ENCODE assay signal across 8 cellular contexts in genomic region chr2:195486987-195487644, GRCh38.
DNase-seq lines count a peak whose midpoint lies in the region; ATAC-seq, FAIRE-seq and TF ChIP-seq lines count a peak whose summit lies in the region.

No MANE protein-coding gene starts in this region.

- H4K20me1 ChIP-seq in KMS-11 (ENCODE audit: insufficient read depth) = no peaks in the 10 kb centered on the region

- H3K4me3 ChIP-seq in KMS-11 (IDR thresholded peaks at IDR 0.05; ENCODE audit: insufficient read depth, low read depth, low read length) (no peak overlapping the region), small intestine (ENCODE audit: low read depth in 1 of 2, low read length in 2 of 2) (no peak overlapping the region)

- H3K4me3 Mint-ChIP-seq in activated T-helper 17 cell treated with anti-CD3 and anti-CD28 coated beads, Interleukin-2, amount 50 U/mL, for 72 hours = peak overlapping the region; percentile 24

- H3K4me1 Mint-ChIP-seq in activated T-helper 17 cell treated with anti-CD3 and anti-CD28 coated beads, Interleukin-2, amount 50 U/mL, for 72 hours = no peaks in the 10 kb centered on the region

- in situ Hi-C loops in GM13976 (cut with MboI; ENCODE audit: low sequenced_read_pairs, unreplicated experiment) = no loop called here

- H3K36me3 ChIP-seq in KMS-11 (ENCODE audit: insufficient read depth) (no peaks in the 10 kb centered on the region), small intestine (ENCODE audit: control insufficient read depth in 2 of 2, insufficient read depth in 2 of 2, low read length in 2 of 2) (no peaks in the 10 kb centered on the region)

- no peaks in the 10 kb centered on the region for H3K9me3 ChIP-seq in small intestine (ENCODE audit: control insufficient read depth, low read depth)

- peaks cover 49% of the 10 kb centered on the region for H3K4me1 ChIP-seq in KMS-11 (ENCODE audit: low read depth, poor library complexity, severe bottlenecking)
- H3K4me1 ChIP-seq in small intestine (ENCODE audit: control insufficient read depth in 2 of 2, insufficient read depth in 1 of 2, low read depth in 1 of 2, low read length in 1 of 2) = no peaks in the 10 kb centered on the region

- 29 to 42% (median 37%) methylated on average over 1 of the region's 1 CpG for WGBS in small intestine, 3 donors

- ATAC-seq in GM21576 (IDR thresholded peaks at IDR 0.05; ENCODE audit: unreplicated experiment) = peak; percentile 94
- ATAC-seq in activated T-helper 17 cell treated with anti-CD3 and anti-CD28 coated beads, Interleukin-2, amount 50 U/mL, for 72 hours (replicated peaks) = peak; percentile 78
- no peak for ATAC-seq in HG03039 (IDR thresholded peaks at IDR 0.05; ENCODE audit: unreplicated experiment)

- DNase-seq in GM04504 (ENCODE audit: low read depth) (peak; percentile 24), small intestine (peak; percentile 24), NK-92 (lab: John Stamatoyannopoulos, UW; ENCODE audit: unreplicated experiment) (no peak), GM13976 (ENCODE audit: low spot score) (no peak)

- no peak overlapping the region for H3K27ac Mint-ChIP-seq in activated T-helper 17 cell treated with anti-CD3 and anti-CD28 coated beads, Interleukin-2, amount 50 U/mL, for 72 hours

- H3K27me3 Mint-ChIP-seq in activated T-helper 17 cell treated with anti-CD3 and anti-CD28 coated beads, Interleukin-2, amount 50 U/mL, for 72 hours = no peaks in the 10 kb centered on the region

- H3K27ac ChIP-seq in KMS-11 (peak overlapping the region; percentile 81), small intestine (ENCODE audit: low read depth in 1 of 2, low read length in 1 of 2) (no peak overlapping the region)

- no peaks in the 10 kb centered on the region for H3K36me3 Mint-ChIP-seq in activated T-helper 17 cell treated with anti-CD3 and anti-CD28 coated beads, Interleukin-2, amount 50 U/mL, for 72 hours (ENCODE audit: low read depth)

- H3K27me3 ChIP-seq in KMS-11 (ENCODE audit: insufficient read depth, low read depth) = no peaks in the 10 kb centered on the region
- H3K27me3 ChIP-seq in small intestine (ENCODE audit: control insufficient read depth in 2 of 2, insufficient read depth in 2 of 2, low read length in 2 of 2) = no peaks in the 10 kb centered on the region

- peak overlapping the region; percentile 75 for H3K4me2 ChIP-seq in KMS-11

- TF ChIP-seq CTCF in KMS-11 (conservative IDR thresholded peaks at IDR 0.05; ENCODE audit: low read depth, low read length) (no peak), GM13976 (IDR thresholded peaks at IDR 0.05; ENCODE audit: borderline replicate concordance, control extremely low read depth, extremely low read depth, insufficient read depth, missing control alignments) (no peak)

- no peaks in the 10 kb centered on the region for H3K9me3 Mint-ChIP-seq in activated T-helper 17 cell treated with anti-CD3 and anti-CD28 coated beads, Interleukin-2, amount 50 U/mL, for 72 hours

- FAIRE-seq in small intestine (lab: Jason Lieb, UNC) = no peak

- H2AFZ ChIP-seq in KMS-11 (ENCODE audit: low read depth) = peak overlapping the region; percentile 50; the same call in 1 of the 2 replicates

- H3K79me2 ChIP-seq in KMS-11 (ENCODE audit: insufficient read depth, low read depth) = no peaks in the 10 kb centered on the region

- H3K9ac ChIP-seq in KMS-11 = peak overlapping the region; percentile 25; the same call in 1 of the 2 replicates

Comparison
In these comparisons a context has a peak if more than half of its experiments do, and no peak if none do; other contexts are left out.
1. DNase-seq: peak in GM04504 (single experiment) and small intestine (single experiment); none in NK-92 (single experiment) and GM13976 (single experiment).